ENCODE assay signal across 7 cellular contexts in the genomic region with DNA sequence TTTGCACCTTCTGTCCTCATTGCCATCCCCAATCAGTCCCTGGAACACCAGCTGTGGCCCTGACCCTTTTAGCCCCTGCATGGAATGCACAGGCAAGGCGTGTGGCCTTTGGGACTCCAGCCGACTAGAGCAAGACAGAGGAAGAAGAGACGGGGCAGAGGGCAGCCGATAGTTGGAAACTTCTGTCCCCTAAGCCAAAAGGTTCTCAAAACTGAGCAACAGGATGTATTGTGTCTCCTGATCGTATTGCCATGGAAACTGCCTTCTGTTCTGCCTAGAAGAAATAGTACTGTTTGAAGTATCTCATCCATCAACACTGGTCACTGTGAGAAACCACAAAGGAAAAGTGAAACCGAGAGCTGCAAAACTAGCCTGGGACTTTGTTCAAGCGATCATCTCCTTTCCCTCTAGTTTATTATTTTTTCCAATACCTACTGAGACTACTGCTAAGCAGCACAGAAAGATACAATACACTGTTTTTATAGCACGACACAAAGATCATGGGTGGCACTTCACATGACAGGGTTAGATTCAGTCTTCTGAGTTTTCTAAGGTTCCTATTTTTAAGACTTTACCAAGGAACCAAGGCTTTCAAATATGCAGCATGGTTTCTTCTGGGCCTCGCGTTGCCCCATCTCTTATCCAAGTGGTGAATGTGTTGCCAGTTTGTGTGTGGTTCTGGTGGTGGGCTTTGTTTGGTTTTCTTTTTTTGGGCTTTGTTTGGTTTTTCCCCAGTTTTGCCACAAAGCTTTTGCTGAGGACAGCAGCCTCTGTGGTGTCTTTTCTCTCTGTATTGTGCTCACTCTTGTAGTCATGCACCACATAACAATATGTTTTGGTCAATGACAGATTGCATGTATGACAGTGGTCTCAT. TPM values are rescaled to one million over a fixed set of nuclear protein-coding genes. Genes with fewer than 3 reads are reported as not detected.
DNase-seq lines count a peak whose midpoint lies in the region; ATAC-seq and TF ChIP-seq lines count a peak whose summit lies in the region.

No MANE protein-coding gene starts in this region.

- DNase-seq in PC-3 (no peak), chondrocyte (ENCODE audit: low spot score) (no peak), memory B cell (ENCODE audit: low spot score in 2 of 2) (peak; percentile 71 to 74), vagina (ENCODE audit: extremely low spot score in 2 of 2) (no peak), NCI-H446 (lab: John Stamatoyannopoulos, UW) (no peak)

- no peaks in the 10 kb centered on the region for H3K36me3 ChIP-seq in PC-3 (ENCODE audit: low read depth, low read length)
- peaks cover 0 to 8% of the 10 kb centered on the region in 2 donors for H3K36me3 ChIP-seq in vagina

- TF ChIP-seq CTCF in PC-3 (conservative IDR thresholded peaks at IDR 0.05; ENCODE audit: low read depth, low read length) (no peak), chondrocyte (IDR thresholded peaks at IDR 0.05) (no peak), vagina (IDR thresholded peaks at IDR 0.05) (no peak)

- 0 out of 2 replicates have a peak overlapping the region, but pooled peaks have one; percentile 22 for H3K4me2 ChIP-seq in PC-3 (ENCODE audit: low read length)

- no peak overlapping the region for H3K9ac ChIP-seq in PC-3 (ENCODE audit: low read length)

- POLR2A ChIA-PET in PC-3 (lab: Charles Lee; ENCODE audit: unreplicated experiment), result no interaction called here

- no peaks in the 10 kb centered on the region for H3K9me2 ChIP-seq in PC-3 (replicated peaks; ENCODE audit: low read length)

- H3K9me3 ChIP-seq in PC-3 (ENCODE audit: low read length) (no peaks in the 10 kb centered on the region), vagina (no peaks in the 10 kb centered on the region)

- H3K27ac Mint-ChIP-seq in chondrocyte (ENCODE audit: unreplicated experiment), result peak overlapping the region; percentile 96
- H3K27ac Mint-ChIP-seq in memory B cell, result peak overlapping the region; percentile 100

- no peak overlapping the region for H3K4me3 ChIP-seq in PC-3 (ENCODE audit: low read length)
- H3K4me3 ChIP-seq in vagina, result no peak overlapping the region

- intact Hi-C loops in PC-3 (cut with micrococcal nuclease) (no loop called here), vagina (cut with DNase I) (no loop called here)

- H3K9me3 Mint-ChIP-seq in chondrocyte (ENCODE audit: low read depth) (no peaks in the 10 kb centered on the region), memory B cell (no peaks in the 10 kb centered on the region)

- no peak for TF ChIP-seq POLR2A in vagina (IDR thresholded peaks at IDR 0.05)

- H3K4me1 Mint-ChIP-seq in chondrocyte (ENCODE audit: low read depth), result peaks cover 24% of the 10 kb centered on the region
- peaks cover 72% of the 10 kb centered on the region for H3K4me1 Mint-ChIP-seq in memory B cell

- H3K27ac ChIP-seq in PC-3 (ENCODE audit: low read length) (peak overlapping the region; percentile 51), vagina (peak overlapping the region; percentile 12)

- H2AFZ ChIP-seq in PC-3 (ENCODE audit: low read length), result no peak overlapping the region

- H3F3A ChIP-seq in PC-3 (ENCODE audit: low read length, unreplicated experiment), result no peaks in the 10 kb centered on the region

- H3K27me3 ChIP-seq in PC-3 (ENCODE audit: low read length) (no peaks in the 10 kb centered on the region), vagina (no peaks in the 10 kb centered on the region)

- H3K4me3 Mint-ChIP-seq in chondrocyte (ENCODE audit: unreplicated experiment) (peak overlapping the region; percentile 49), memory B cell (peak overlapping the region; percentile 72)

- ATAC-seq in GM18870 (IDR thresholded peaks at IDR 0.05; ENCODE audit: unreplicated experiment) (peak; percentile 70), HG02870 (IDR thresholded peaks at IDR 0.05; ENCODE audit: unreplicated experiment) (peak; percentile 45), PC-3 (no peak; the same call in 1 of the 2 replicates), memory B cell (ENCODE audit: low read depth) (peak; percentile 78)

- BruUV-seq in PC-3 (replicated peaks; lab: Mats Ljungman, UMichigan), result no TSS peak

- H4K20me1 ChIP-seq in PC-3 (ENCODE audit: low read length), result no peaks in the 10 kb centered on the region

- peaks cover 10% of the 10 kb centered on the region for H3K36me3 Mint-ChIP-seq in chondrocyte (ENCODE audit: low read depth)
- H3K36me3 Mint-ChIP-seq in memory B cell, result peaks cover 17% of the 10 kb centered on the region

- H3K27me3 Mint-ChIP-seq in chondrocyte (ENCODE audit: low read depth) (no peaks in the 10 kb centered on the region), memory B cell (no peaks in the 10 kb centered on the region)

- H3K79me2 ChIP-seq in PC-3 (ENCODE audit: low read length), result no peaks in the 10 kb centered on the region

- CTCF ChIA-PET in PC-3 (lab: Charles Lee), result no interaction called here

- peaks cover 22% of the 10 kb centered on the region for H3K4me1 ChIP-seq in PC-3 (ENCODE audit: insufficient read depth, low read length)
- peaks cover 17% of the 10 kb centered on the region for H3K4me1 ChIP-seq in vagina

RNA-seq across cellular contexts. Expression of a gene that starts 49.3 kb away (rescaled TPM):
- total RNA-seq in PC-3 (2014; rRNA removed), result not detected in 2 replicates
- 0.63 to 5.7 TPM (median 5.7 TPM) in 3 replicates for total RNA-seq in chondrocyte
- total RNA-seq in vagina, result 12.0 TPM

Comparison
In these comparisons a context has a peak if more than half of its experiments do, and no peak if none do; other contexts are left out.
1. DNase-seq: peak in memory B cell (2 of 2); none in PC-3 (single experiment), chondrocyte (single experiment), vagina (0 of 2) and NCI-H446 (0 of 2).